1 cellular context compared by ENCODE assay signal in genomic region chr7:156778668-156779067, GRCh38.
A peak's percentile ranks its signal among the peaks of the same experiment; 100 is the strongest.
TF ChIP-seq lines count a peak whose summit lies in the region.

No MANE protein-coding gene starts in this region.

TF ChIP-seq in SK-N-SH, 30 proteins besides CTCF, POLR2A, EP300 and RAD21 (continued from another document):
- peak; percentile 76 for TF ChIP-seq FOXJ3 (CRISPR knock-in tag; IDR thresholded peaks at IDR 0.05)
